In the genomic region with DNA sequence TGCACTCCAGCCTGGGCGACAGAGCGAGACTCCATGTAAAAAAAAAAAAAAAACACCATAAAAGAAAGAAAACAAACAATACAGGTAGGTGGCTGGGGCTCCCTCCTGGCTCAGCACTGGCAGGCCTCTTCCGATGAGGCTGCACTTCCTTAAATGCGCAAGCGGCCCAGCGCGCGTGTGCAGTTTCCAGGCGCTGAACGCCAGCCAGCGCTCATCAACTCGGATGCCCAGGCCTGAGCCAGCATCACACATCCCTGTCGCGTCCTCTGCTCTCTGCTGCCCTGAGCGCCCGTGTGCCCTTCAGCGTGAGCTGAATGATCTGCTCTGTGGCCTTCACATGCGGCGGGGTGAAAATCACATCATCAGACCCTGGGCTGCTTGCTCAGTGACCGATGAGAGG, we compare ENCODE assay signal across 29 cellular contexts.
"Had no signal": no experiment of that assay in that cellular context is flagged by ENCODE, and none has a peak within 500 bp of the region (broad histone marks: within the 10 kb centered on the region; RNA-seq: fewer than 3 reads in every experiment).

No MANE protein-coding gene starts in this region.

- H3K9me3 ChIP-seq: gastrocnemius medialis, right atrium auricular region, tibial nerve had no signal

- H3K4me1 Mint-ChIP-seq: activated naive CD4-positive, alpha-beta T cell treated with anti-CD3 and anti-CD28 coated beads, Interleukin-2, amount 10 ng/mL, durations not matched to agents 7 days and 5 days; activated naive CD8-positive, alpha-beta T cell treated with anti-CD3 and anti-CD28 coated beads, Interleukin-2, amount 10 ng/mL, durations not matched to agents 7 days and 5 days; naive thymus-derived CD4-positive, alpha-beta T cell had no signal

- FAIRE-seq: colon, keratinocyte, TTC549 had no signal

- H3K9me3 Mint-ChIP-seq: activated naive CD4-positive, alpha-beta T cell treated with anti-CD3 and anti-CD28 coated beads, Interleukin-2, amount 10 ng/mL, durations not matched to agents 7 days and 5 days; activated naive CD8-positive, alpha-beta T cell treated with anti-CD3 and anti-CD28 coated beads, Interleukin-2, amount 10 ng/mL, durations not matched to agents 7 days and 5 days; naive thymus-derived CD4-positive, alpha-beta T cell had no signal

- H3K4me3 ChIP-seq: gastrocnemius medialis, hepatocyte, right atrium auricular region, smooth muscle cell, tibial nerve had no signal

- H3K27ac ChIP-seq: gastrocnemius medialis, hepatocyte, parathyroid adenoma, right atrium auricular region, tibial nerve, VCaP had no signal

- H3K4me3 Mint-ChIP-seq: activated naive CD4-positive, alpha-beta T cell treated with anti-CD3 and anti-CD28 coated beads, Interleukin-2, amount 10 ng/mL, durations not matched to agents 7 days and 5 days; activated naive CD8-positive, alpha-beta T cell treated with anti-CD3 and anti-CD28 coated beads, Interleukin-2, amount 10 ng/mL, durations not matched to agents 7 days and 5 days; naive thymus-derived CD4-positive, alpha-beta T cell had no signal

- H3K27me3 ChIP-seq: gastrocnemius medialis, hepatocyte, right atrium auricular region, tibial nerve had no signal

- DNase-seq: activated CD4-positive, alpha-beta T cell treated with anti-CD3 and anti-CD28 coated beads for 48 hours; activated CD4-positive, alpha-beta T cell treated with anti-CD3 and anti-CD28 coated beads, Interleukin-2, amount 50 U/mL, for 48 hours; activated CD8-positive, alpha-beta memory T cell treated with anti-CD3 and anti-CD28 coated beads for 24 hours; activated effector memory CD4-positive, alpha-beta T cell treated with Interleukin-2 at 50 U/mL for 16 hours; activated naive CD4-positive, alpha-beta T cell treated with anti-CD3 and anti-CD28 coated beads, Interleukin-2, amount 10 ng/mL, durations not matched to agents 7 days and 5 days; activated naive CD8-positive, alpha-beta T cell treated with anti-CD3 and anti-CD28 coated beads, Interleukin-2, amount 10 ng/mL, durations not matched to agents 7 days and 5 days; dermis blood vessel endothelial cell; effector CD4-positive, alpha-beta T cell; erythroblast; gastrocnemius medialis; glutamatergic neuron; left colon; midbrain; naive thymus-derived CD4-positive, alpha-beta T cell; nucleus accumbens; stimulated activated CD4-positive, alpha-beta T cell treated with anti-CD3 and anti-CD28 coated beads, Interleukin-1b, Interleukin-23, amount 100 ng/mL, for 48 hours; stimulated activated CD4-positive, alpha-beta T cell treated with anti-CD3 and anti-CD28 coated beads, Interleukin-4, amount 100 ng/mL, for 4 hours; stimulated activated CD8-positive, alpha-beta memory T cell treated with anti-CD3 and anti-CD28 coated beads, Interleukin-4, amount 100 ng/mL, for 48 hours; stimulated activated naive CD4-positive, alpha-beta T cell had no signal

- H3K27me3 Mint-ChIP-seq: activated naive CD4-positive, alpha-beta T cell treated with anti-CD3 and anti-CD28 coated beads, Interleukin-2, amount 10 ng/mL, durations not matched to agents 7 days and 5 days; activated naive CD8-positive, alpha-beta T cell treated with anti-CD3 and anti-CD28 coated beads, Interleukin-2, amount 10 ng/mL, durations not matched to agents 7 days and 5 days; naive thymus-derived CD4-positive, alpha-beta T cell had no signal

- H3K27ac Mint-ChIP-seq: activated naive CD4-positive, alpha-beta T cell treated with anti-CD3 and anti-CD28 coated beads, Interleukin-2, amount 10 ng/mL, durations not matched to agents 7 days and 5 days; activated naive CD8-positive, alpha-beta T cell treated with anti-CD3 and anti-CD28 coated beads, Interleukin-2, amount 10 ng/mL, durations not matched to agents 7 days and 5 days; naive thymus-derived CD4-positive, alpha-beta T cell had no signal

- H3K36me3 ChIP-seq: gastrocnemius medialis had no signal

- ATAC-seq: activated CD4-positive, CD25-positive, alpha-beta regulatory T cell treated with anti-CD3 and anti-CD28 coated beads, Interleukin-2, amount 50 U/mL, for 24 hours; gastrocnemius medialis; left colon; naive thymus-derived CD4-positive, alpha-beta T cell had no signal

- H3K4me1 ChIP-seq: gastrocnemius medialis, parathyroid adenoma had no signal
